1 cellular context compared by ENCODE assay signal in genomic region chr18:26406854-26407517, GRCh38.
TF ChIP-seq lines count a peak whose summit lies in the region.

No MANE protein-coding gene starts in this region.

TF ChIP-seq in WTC11, 78 proteins besides CTCF, POLR2A, EP300 and RAD21 (continued from another document):
- no peak for TF ChIP-seq AR (CRISPR knock-in tag; IDR thresholded peaks at IDR 0.05)
- no peak for TF ChIP-seq STAT6 (CRISPR knock-in tag; conservative IDR thresholded peaks at IDR 0.05; ENCODE audit: low read depth)
